ENCODE assay signal across 9 cellular contexts in the genomic region with DNA sequence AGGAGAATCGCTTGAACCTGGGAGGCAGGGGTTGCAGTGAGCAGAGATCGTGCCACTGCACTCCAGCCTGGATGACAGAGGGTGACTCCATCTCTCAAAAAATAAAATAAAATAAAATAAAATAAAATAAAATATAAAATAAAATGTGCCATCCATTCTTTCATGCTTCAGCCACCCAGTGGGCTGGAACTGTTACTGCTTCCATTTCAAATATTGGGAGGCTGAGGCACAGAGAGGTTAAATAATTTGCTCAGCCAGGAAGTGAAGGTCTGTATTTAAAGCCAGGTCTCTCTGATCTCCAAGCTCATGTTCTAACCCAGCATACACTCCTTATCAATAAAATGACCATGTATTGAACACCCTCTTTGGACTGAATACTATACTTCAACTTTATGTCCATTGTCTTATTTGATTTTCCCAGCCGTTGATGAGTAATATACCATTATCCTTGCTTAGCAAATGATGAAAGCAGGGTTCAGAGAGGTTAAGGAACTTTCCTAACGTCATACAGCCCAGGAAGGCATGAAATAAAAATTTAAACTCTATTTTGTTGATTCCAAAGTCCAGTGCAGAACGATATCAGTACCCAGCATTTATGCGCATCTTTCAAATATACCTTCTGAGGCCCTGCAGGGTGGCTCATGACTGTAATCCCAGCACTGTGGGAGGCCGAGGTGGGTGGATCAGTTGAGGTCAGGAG. TPM values are rescaled to one million over a fixed set of nuclear protein-coding genes. Genes with fewer than 3 reads are reported as not detected.
DNase-seq lines count a peak whose midpoint lies in the region; ATAC-seq and TF ChIP-seq lines count a peak whose summit lies in the region.
"Had no signal": no experiment of that assay in that cellular context is flagged by ENCODE, and none has a peak within 500 bp of the region (broad histone marks: within the 10 kb centered on the region; RNA-seq: fewer than 3 reads in every experiment).

No MANE protein-coding gene starts in this region.

- no peak overlapping the region for H3K27ac ChIP-seq in fibroblast of lung (ENCODE audit: insufficient read depth, low read length)

- no peaks in the 10 kb centered on the region for H3K79me2 ChIP-seq in fibroblast of lung (ENCODE audit: control insufficient read depth, insufficient read depth, low read length)

- no peaks in the 10 kb centered on the region for H3K27me3 ChIP-seq in fibroblast of lung (ENCODE audit: control insufficient read depth, insufficient read depth, low read length)

- H4K20me1 ChIP-seq in fibroblast of lung (ENCODE audit: control insufficient read depth, extremely low read depth, insufficient read depth, low read length) = no peaks in the 10 kb centered on the region

- H3K4me3 ChIP-seq in fibroblast of lung (replicated peaks in 1 of 4; ENCODE audit: control extremely low read depth in 1 of 4, insufficient read depth in 1 of 4, low read depth in 3 of 4, low read length in 4 of 4) = no peak overlapping the region
- H3K4me3 ChIP-seq in retinal pigment epithelial cell (ENCODE audit: low read length) = no peak overlapping the region

- H3K4me2 ChIP-seq in fibroblast of lung (ENCODE audit: extremely low read depth, insufficient read depth, low read length) = no peak overlapping the region

- no peaks in the 10 kb centered on the region for H3K9me3 ChIP-seq in fibroblast of lung (ENCODE audit: control insufficient read depth, insufficient read depth, low read depth, low read length)

- no peak overlapping the region for H2AFZ ChIP-seq in fibroblast of lung (ENCODE audit: low read length)

- no peak overlapping the region for H3K9ac ChIP-seq in fibroblast of lung (ENCODE audit: insufficient read depth, low read length)

- TF ChIP-seq CTCF in GM12873 (IDR thresholded peaks at IDR 0.05; ENCODE audit: insufficient read depth, low read depth, low read length, missing control alignments) (peak; percentile 31), fibroblast of lung (conservative IDR thresholded peaks at IDR 0.05 in 1 of 2, IDR thresholded peaks at IDR 0.05 in 1 of 2; ENCODE audit: low read depth in 1 of 2, low read length in 2 of 2) (peak; percentile 35 to 56), retinal pigment epithelial cell (conservative IDR thresholded peaks at IDR 0.05; ENCODE audit: low read depth, low read length) (peak; percentile 60)

- DNase-seq in RKO (ENCODE audit: low spot score) = peak; percentile 66
- peak in 1 of 2 donors; percentile 34 for DNase-seq in fibroblast of lung (ENCODE audit: low read depth in 2 of 2)
- DNase-seq in retinal pigment epithelial cell (ENCODE audit: low read depth) = no peak
- DNase-seq in HUDEP-2 (lab: John Stamatoyannopoulos, UW; ENCODE audit: unreplicated experiment in 76 of 76) = no peak
- no peak for DNase-seq in DMS153 treated with DMSO at 0.1 percent for 48 hours (lab: John Stamatoyannopoulos, UW; ENCODE audit: unreplicated experiment)
- DNase-seq: midbrain had no signal

- no peaks in the 10 kb centered on the region for H3K4me1 ChIP-seq in fibroblast of lung (ENCODE audit: control insufficient read depth, extremely low read depth, insufficient read depth, low read length)

- no peak for ATAC-seq in HG03025 (IDR thresholded peaks at IDR 0.05; ENCODE audit: low FRiP score, unreplicated experiment)
- ATAC-seq: activated naive CD4-positive, alpha-beta T cell treated with anti-CD3 and anti-CD28 coated beads, Interleukin-2, amount 50 U/mL, for 72 hours had no signal

- H3K36me3 ChIP-seq in fibroblast of lung (ENCODE audit: control insufficient read depth, insufficient read depth, low read length) = no peaks in the 10 kb centered on the region

RNA-seq across cellular contexts. Expression of a gene that starts 25.8 kb away (rescaled TPM):
- total RNA-seq in fibroblast of lung = 6.9 and 15.5 TPM in 2 replicates
- polyA plus RNA-seq in fibroblast of lung = 2.4 and 2.7 TPM in 2 replicates
- polyA plus RNA-seq in fibroblast of lung (2012) = 4.4 and 4.7 TPM in 2 replicates
- polyA minus RNA-seq in fibroblast of lung (ENCODE audit: low replicate concordance) = 9.2 and 13.7 TPM in 2 replicates
